ENCODE assay signal across 12 cellular contexts in the genomic region with DNA sequence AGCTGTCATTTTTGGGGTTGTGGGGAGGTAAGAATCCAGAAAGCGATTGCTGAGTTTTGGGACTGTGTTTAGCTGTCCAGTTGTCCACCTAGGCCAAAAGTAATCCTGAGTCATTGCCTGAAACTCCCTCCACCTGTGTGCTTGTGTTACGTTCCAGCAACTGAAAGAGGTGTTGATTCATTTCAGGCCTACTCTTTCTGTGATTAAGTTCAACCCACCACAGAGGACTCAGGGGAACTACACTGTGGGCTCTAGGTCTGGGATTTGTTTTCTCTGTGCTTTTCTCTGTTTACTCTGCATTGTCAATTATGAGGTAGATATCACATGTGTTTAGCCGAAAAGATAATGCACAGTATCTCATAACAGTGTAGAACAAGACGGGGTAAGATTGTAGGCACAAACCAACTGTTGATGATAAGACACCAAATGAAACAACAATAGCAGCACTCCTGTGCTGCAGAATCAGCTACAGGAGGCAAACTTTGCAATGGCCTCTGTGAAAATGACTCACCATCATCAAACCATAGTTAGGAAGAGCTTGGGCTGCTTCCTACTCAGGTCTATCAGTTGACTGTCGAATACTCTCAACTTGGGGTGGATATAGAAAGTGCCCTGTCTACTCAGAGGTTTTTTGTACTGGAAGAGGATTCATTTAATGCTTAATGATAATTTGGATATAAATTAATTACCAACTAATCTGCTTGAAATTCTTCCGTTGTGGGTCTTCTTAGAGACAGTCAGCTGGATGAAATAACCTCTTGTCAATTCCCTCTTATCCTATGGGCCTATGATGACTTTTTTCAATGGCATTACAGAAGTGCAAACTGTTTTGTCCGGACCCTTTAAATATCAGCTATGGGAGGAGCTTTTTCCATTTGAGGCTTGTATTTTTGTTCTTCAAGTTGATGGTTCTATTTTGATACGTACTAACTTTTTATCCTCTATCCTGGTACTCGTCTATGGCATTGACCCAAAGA.
A peak's percentile ranks its signal among the peaks of the same experiment; 100 is the strongest.
DNase-seq lines count a peak whose midpoint lies in the region; ATAC-seq and TF ChIP-seq lines count a peak whose summit lies in the region.
"Had no signal": no experiment of that assay in that cellular context is flagged by ENCODE, and none has a peak within 500 bp of the region (broad histone marks: within the 10 kb centered on the region; RNA-seq: fewer than 3 reads in every experiment).

No MANE protein-coding gene starts in this region.

- H3K4me3 Mint-ChIP-seq in activated CD8-positive, alpha-beta T cell treated with anti-CD3 and anti-CD28 coated beads, Interleukin-2, amount 10 ng/mL, durations not matched to agents 7 days and 5 days, result no peak overlapping the region
- H3K4me3 Mint-ChIP-seq: effector memory CD8-positive, alpha-beta T cell; type B pancreatic cell had no signal

- DNase-seq in GM20000 (ENCODE audit: low spot score) (peak; percentile 68), SW480 (ENCODE audit: low spot score) (peak; percentile 6), coronary artery (ENCODE audit: low spot score) (no peak), UCSD-AML1 (lab: John Stamatoyannopoulos, UW; ENCODE audit: unreplicated experiment) (no peak)
- no peak for DNase-seq in activated CD8-positive, alpha-beta T cell treated with anti-CD3 and anti-CD28 coated beads, Interleukin-2, amount 10 ng/mL, durations not matched to agents 7 days and 5 days
- no peak for DNase-seq in stimulated activated CD4-positive, alpha-beta T cell treated with anti-CD3 and anti-CD28 coated beads, Interleukin-2, amount 100 ng/mL, for 48 hours
- DNase-seq: effector memory CD8-positive, alpha-beta T cell; stimulated activated CD4-positive, alpha-beta T cell treated with anti-CD3 and anti-CD28 coated beads, Interleukin-4, amount 100 ng/mL, for 1 hour had no signal

- no peaks in the 10 kb centered on the region for H3K36me3 Mint-ChIP-seq in activated CD8-positive, alpha-beta T cell treated with anti-CD3 and anti-CD28 coated beads, Interleukin-2, amount 10 ng/mL, durations not matched to agents 7 days and 5 days (ENCODE audit: low read depth)
- H3K36me3 Mint-ChIP-seq: activated naive CD4-positive, alpha-beta T cell treated with anti-CD3 and anti-CD28 coated beads, Interleukin-2, amount 50 U/mL, for 72 hours; type B pancreatic cell had no signal

- H3K27ac ChIP-seq in coronary artery, result no peak overlapping the region

- no peak overlapping the region for H3K27ac Mint-ChIP-seq in activated CD8-positive, alpha-beta T cell treated with anti-CD3 and anti-CD28 coated beads, Interleukin-2, amount 10 ng/mL, durations not matched to agents 7 days and 5 days
- H3K27ac Mint-ChIP-seq: activated naive CD4-positive, alpha-beta T cell treated with anti-CD3 and anti-CD28 coated beads, Interleukin-2, amount 50 U/mL, for 72 hours; effector memory CD8-positive, alpha-beta T cell; type B pancreatic cell had no signal

- TF ChIP-seq CTCF in GM20000 (IDR thresholded peaks at IDR 0.05; ENCODE audit: extremely low read depth, missing control alignments), result no peak
- TF ChIP-seq CTCF in coronary artery (IDR thresholded peaks at IDR 0.05), result no peak

- H3K9me3 Mint-ChIP-seq in activated CD8-positive, alpha-beta T cell treated with anti-CD3 and anti-CD28 coated beads, Interleukin-2, amount 10 ng/mL, durations not matched to agents 7 days and 5 days (ENCODE audit: insufficient read depth), result peaks cover 4% of the 10 kb centered on the region

- H3K4me3 ChIP-seq in coronary artery, result no peak overlapping the region

- H3K4me1 Mint-ChIP-seq in activated CD8-positive, alpha-beta T cell treated with anti-CD3 and anti-CD28 coated beads, Interleukin-2, amount 10 ng/mL, durations not matched to agents 7 days and 5 days (ENCODE audit: low read depth), result no peaks in the 10 kb centered on the region

- H3K27me3 Mint-ChIP-seq in activated CD8-positive, alpha-beta T cell treated with anti-CD3 and anti-CD28 coated beads, Interleukin-2, amount 10 ng/mL, durations not matched to agents 7 days and 5 days (ENCODE audit: low read depth), result peaks cover 9% of the 10 kb centered on the region

- POLR2A ChIA-PET in activated CD8-positive, alpha-beta T cell treated with anti-CD3 and anti-CD28 coated beads, Interleukin-2, amount 10 ng/mL, durations not matched to agents 7 days and 5 days (lab: Charles Lee), result no interaction called here

- peak; percentile 94 for ATAC-seq in GM18508 (IDR thresholded peaks at IDR 0.05; ENCODE audit: insufficient read depth, unreplicated experiment)
- ATAC-seq in HG03025 (IDR thresholded peaks at IDR 0.05; ENCODE audit: low FRiP score, unreplicated experiment), result peak; percentile 95
- ATAC-seq in activated CD8-positive, alpha-beta T cell treated with anti-CD3 and anti-CD28 coated beads, Interleukin-2, amount 10 ng/mL, durations not matched to agents 7 days and 5 days, result no peak
- ATAC-seq: effector memory CD8-positive, alpha-beta T cell had no signal

- CTCF ChIA-PET in activated CD8-positive, alpha-beta T cell treated with anti-CD3 and anti-CD28 coated beads, Interleukin-2, amount 10 ng/mL, durations not matched to agents 7 days and 5 days (lab: Charles Lee), result no interaction called here

Comparison
In these comparisons a context has a peak if more than half of its experiments do, and no peak if none do; other contexts are left out.
1. DNase-seq: peak in GM20000 (single experiment) and SW480 (single experiment); none in activated CD8-positive, alpha-beta T cell treated with anti-CD3 and anti-CD28 coated beads, Interleukin-2, amount 10 ng/mL, durations not matched to agents 7 days and 5 days (single experiment), coronary artery (single experiment), UCSD-AML1 (single experiment) and stimulated activated CD4-positive, alpha-beta T cell treated with anti-CD3 and anti-CD28 coated beads, Interleukin-2, amount 100 ng/mL, for 48 hours (0 of 2).